In genomic region chr2:217964658-217965161, GRCh38 we compare ENCODE assay signal across 12 cellular contexts. TPM values are rescaled to one million over a fixed set of nuclear protein-coding genes. Genes with fewer than 3 reads are reported as not detected.
A peak's percentile ranks its signal among the peaks of the same experiment; 100 is the strongest.
DNase-seq lines count a peak whose midpoint lies in the region; ATAC-seq, FAIRE-seq and TF ChIP-seq lines count a peak whose summit lies in the region.
"Had no signal": no experiment of that assay in that cellular context is flagged by ENCODE, and none has a peak within 500 bp of the region (broad histone marks: within the 10 kb centered on the region; RNA-seq: fewer than 3 reads in every experiment).

No MANE protein-coding gene starts in this region.

- DNase-seq in NCI-H2196 (lab: John Stamatoyannopoulos, UW; ENCODE audit: unreplicated experiment) (peak; percentile 37), right lobe of liver (peak in 1 of 3 donors; percentile 50), small intestine (peak; percentile 6), NOMO-1 treated with DMSO at 0.1 percent for 48 hours (lab: John Stamatoyannopoulos, UW; ENCODE audit: unreplicated experiment) (no peak), BE2C (no peak), NCI-H345 (lab: John Stamatoyannopoulos, UW) (no peak)
- no peak for DNase-seq in naive thymus-derived CD4-positive, alpha-beta T cell
- DNase-seq: activated T-cell treated with anti-CD3 and anti-CD28 coated beads, Interleukin-2, amount 50 U/mL, for 24 hours; PC-9; stimulated activated CD4-positive, alpha-beta T cell treated with anti-CD3 and anti-CD28 coated beads, Interleukin-2, amount 100 ng/mL, for 24 hours had no signal

- H3K36me3 ChIP-seq in esophagus (ENCODE audit: control insufficient read depth in 2 of 2, insufficient read depth in 2 of 2, low read length in 1 of 2) (no peaks in the 10 kb centered on the region), right lobe of liver (no peaks in the 10 kb centered on the region), small intestine (ENCODE audit: control insufficient read depth in 2 of 2, insufficient read depth in 2 of 2, low read length in 2 of 2) (no peaks in the 10 kb centered on the region), BE2C (peaks cover 16% of the 10 kb centered on the region)
- no peaks in the 10 kb centered on the region for H3K36me3 ChIP-seq in naive thymus-derived CD4-positive, alpha-beta T cell (ENCODE audit: control insufficient read depth in 2 of 3, insufficient read depth in 3 of 3, low read length in 3 of 3)

- no peak for TF ChIP-seq CTCF in right lobe of liver (IDR thresholded peaks at IDR 0.05)
- no peak for TF ChIP-seq CTCF in BE2C (IDR thresholded peaks at IDR 0.05; ENCODE audit: low read depth, low read length)

- ATAC-seq in right lobe of liver, result peak; percentile 51 to 66 (median 56)
- ATAC-seq in naive thymus-derived CD4-positive, alpha-beta T cell, result no peak

- H3K27ac ChIP-seq in esophagus (ENCODE audit: low read depth in 2 of 2, low read length in 1 of 2) (peak overlapping the region; percentile 79 to 88), right lobe of liver (peak overlapping the region in 1 of 3 donors; percentile 28), small intestine (ENCODE audit: low read depth in 1 of 2, low read length in 1 of 2) (peak overlapping the region in 1 of 2 donors; percentile 65)
- H3K27ac ChIP-seq in naive thymus-derived CD4-positive, alpha-beta T cell (ENCODE audit: low read depth, low read length), result no peak overlapping the region
- H3K27ac ChIP-seq: PC-9 had no signal

- WGBS in esophagus, 2 donors, result 41 to 45% methylated on average over 14 of the region's 14 CpGs
- 80% methylated on average over 5 of the region's 14 CpGs for WGBS in right lobe of liver (ENCODE audit: insufficient coverage, low coverage, low lambda C conversion rate, missing lambda C conversion rate)
- WGBS in small intestine, 3 donors, result 35 to 48% (median 47%) methylated on average over 14 of the region's 14 CpGs

- CTCF ChIA-PET in naive thymus-derived CD4-positive, alpha-beta T cell (lab: Charles Lee), result no interaction called here

- peaks cover 16 to 24% of the 10 kb centered on the region in 2 donors for H3K4me1 ChIP-seq in esophagus (ENCODE audit: control insufficient read depth in 2 of 2, insufficient read depth in 2 of 2, low read length in 1 of 2)
- H3K4me1 ChIP-seq in right lobe of liver, result no peaks in the 10 kb centered on the region
- H3K4me1 ChIP-seq in small intestine (ENCODE audit: control insufficient read depth in 2 of 2, insufficient read depth in 1 of 2, low read depth in 1 of 2, low read length in 1 of 2), result peaks cover 0 to 2% of the 10 kb centered on the region in 2 donors
- peaks cover 10% of the 10 kb centered on the region; the same call in 1 of the 2 replicates for H3K4me1 ChIP-seq in BE2C
- no peaks in the 10 kb centered on the region for H3K4me1 ChIP-seq in naive thymus-derived CD4-positive, alpha-beta T cell (ENCODE audit: control insufficient read depth in 2 of 2, insufficient read depth in 2 of 2, low read length in 2 of 2)

- FAIRE-seq in small intestine (lab: Jason Lieb, UNC), result no peak
- FAIRE-seq: TTC549 had no signal

- no peak overlapping the region for H3K27ac Mint-ChIP-seq in naive thymus-derived CD4-positive, alpha-beta T cell
- H3K27ac Mint-ChIP-seq: activated T-cell treated with anti-CD3 and anti-CD28 coated beads, Interleukin-2, amount 50 U/mL, for 24 hours had no signal

- H3K4me3 Mint-ChIP-seq in naive thymus-derived CD4-positive, alpha-beta T cell, result no peak overlapping the region
- H3K4me3 Mint-ChIP-seq: activated T-cell treated with anti-CD3 and anti-CD28 coated beads, Interleukin-2, amount 50 U/mL, for 24 hours had no signal

- POLR2A ChIA-PET in naive thymus-derived CD4-positive, alpha-beta T cell (lab: Charles Lee), result no interaction called here

- H3K27me3 Mint-ChIP-seq in naive thymus-derived CD4-positive, alpha-beta T cell, result peaks cover 0 to 12% (median 4%) of the 10 kb centered on the region in 5 donors

- H3K4me1 Mint-ChIP-seq in naive thymus-derived CD4-positive, alpha-beta T cell, result peaks cover 0 to 2% (median 0%) of the 10 kb centered on the region in 7 donors

- intact Hi-C loops in right lobe of liver (cut with DNase I), result no loop called here
- intact Hi-C loops in naive thymus-derived CD4-positive, alpha-beta T cell (cut with micrococcal nuclease), result no loop called here

- H3K36me3 Mint-ChIP-seq in naive thymus-derived CD4-positive, alpha-beta T cell, result no peaks in the 10 kb centered on the region

- no peak for TF ChIP-seq POLR2A in right lobe of liver (IDR thresholded peaks at IDR 0.05)

- no peaks in the 10 kb centered on the region for H3K27me3 ChIP-seq in esophagus (ENCODE audit: control insufficient read depth in 1 of 2, insufficient read depth in 2 of 2, low read length in 2 of 2)
- no peaks in the 10 kb centered on the region for H3K27me3 ChIP-seq in right lobe of liver
- H3K27me3 ChIP-seq in small intestine (ENCODE audit: control insufficient read depth in 2 of 2, insufficient read depth in 2 of 2, low read length in 2 of 2), result no peaks in the 10 kb centered on the region
- H3K27me3 ChIP-seq in BE2C, result no peaks in the 10 kb centered on the region
- no peaks in the 10 kb centered on the region for H3K27me3 ChIP-seq in naive thymus-derived CD4-positive, alpha-beta T cell (ENCODE audit: control insufficient read depth in 2 of 2, insufficient read depth in 2 of 2, low read length in 2 of 2)

- no peaks in the 10 kb centered on the region for H3K9me3 ChIP-seq in esophagus (ENCODE audit: control insufficient read depth in 2 of 2, insufficient read depth in 1 of 2, low read depth in 1 of 2, low read length in 1 of 2)
- H3K9me3 ChIP-seq in right lobe of liver, result no peaks in the 10 kb centered on the region
- no peaks in the 10 kb centered on the region for H3K9me3 ChIP-seq in small intestine (ENCODE audit: control insufficient read depth, low read depth)
- no peaks in the 10 kb centered on the region for H3K9me3 ChIP-seq in BE2C
- H3K9me3 ChIP-seq in naive thymus-derived CD4-positive, alpha-beta T cell (ENCODE audit: control insufficient read depth in 2 of 3, low read length in 3 of 3), result no peaks in the 10 kb centered on the region

- H3K9me3 Mint-ChIP-seq in naive thymus-derived CD4-positive, alpha-beta T cell, result peaks cover 0 to 2% (median 0%) of the 10 kb centered on the region in 11 donors
- H3K9me3 Mint-ChIP-seq: activated T-cell treated with anti-CD3 and anti-CD28 coated beads, Interleukin-2, amount 50 U/mL, for 24 hours had no signal

- H3K4me3 ChIP-seq in esophagus (ENCODE audit: low read depth in 1 of 2, low read length in 2 of 2), result no peak overlapping the region
- no peak overlapping the region for H3K4me3 ChIP-seq in right lobe of liver
- H3K4me3 ChIP-seq in small intestine (ENCODE audit: low read depth in 1 of 2, low read length in 2 of 2), result no peak overlapping the region
- no peak overlapping the region for H3K4me3 ChIP-seq in BE2C (ENCODE audit: low read depth, low read length)
- no peak overlapping the region for H3K4me3 ChIP-seq in naive thymus-derived CD4-positive, alpha-beta T cell (ENCODE audit: low read length)
- H3K4me3 ChIP-seq: PC-9 had no signal

RNA-seq across cellular contexts. Expression of gene TNS1, which starts 38.1 kb away (rescaled TPM):
- 10 to 100 TPM; 28.3 to 39.0 TPM for polyA plus RNA-seq in esophagus
- total RNA-seq in right lobe of liver, result 100 to 1,000 TPM in 3 of 6 experiments, 10 to 100 TPM in 3; 68.4 to 209 (median 99.2) TPM
- 10 to 100 TPM in 1 of 3 donors, 1 to 10 TPM in 2; 1.3 to 52.1 (median 8.6) TPM for polyA plus RNA-seq in small intestine
- 65.0 TPM for polyA plus RNA-seq in BE2C (2012; ENCODE audit: insufficient read depth, insufficient read length, low read depth)
- total RNA-seq in naive thymus-derived CD4-positive, alpha-beta T cell, result 1 to 10 TPM in 2 of 5 experiments, under 1 TPM in 3; 0.50 to 5.0 (median 0.81) TPM
- not detected for polyA plus RNA-seq in naive thymus-derived CD4-positive, alpha-beta T cell

Comparison
In these comparisons a context has a peak if more than half of its experiments do, and no peak if none do; other contexts are left out.
1. DNase-seq: peak in NCI-H2196 (single experiment) and small intestine (single experiment); none in NOMO-1 treated with DMSO at 0.1 percent for 48 hours (single experiment), BE2C (single experiment), naive thymus-derived CD4-positive, alpha-beta T cell (0 of 9) and NCI-H345 (single experiment).